In the genomic region with DNA sequence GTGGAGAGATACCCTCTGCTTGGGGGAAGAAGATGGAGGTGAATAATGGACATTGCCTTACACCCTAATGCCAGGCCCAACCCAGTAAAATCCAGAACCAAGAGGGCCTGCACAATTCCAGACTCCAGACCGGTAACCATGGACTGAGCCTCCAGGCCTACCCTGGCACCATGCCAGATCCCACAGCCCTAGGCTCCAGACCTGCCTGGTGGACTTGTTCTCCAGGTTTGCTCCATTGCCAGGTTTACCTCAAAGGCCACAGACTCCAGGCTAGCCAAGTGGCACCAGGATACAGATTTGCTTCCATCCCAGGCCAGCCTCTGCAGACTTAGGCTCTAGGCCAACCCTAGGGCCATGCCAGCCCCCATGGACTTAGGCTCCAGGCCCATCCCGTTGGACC, we compare ENCODE assay signal across 1 cellular context.
TF ChIP-seq lines count a peak whose summit lies in the region.

No MANE protein-coding gene starts in this region.

TF ChIP-seq in K562, 482 proteins besides CTCF, POLR2A, EP300 and RAD21:
- TF ChIP-seq, protein P1, sequence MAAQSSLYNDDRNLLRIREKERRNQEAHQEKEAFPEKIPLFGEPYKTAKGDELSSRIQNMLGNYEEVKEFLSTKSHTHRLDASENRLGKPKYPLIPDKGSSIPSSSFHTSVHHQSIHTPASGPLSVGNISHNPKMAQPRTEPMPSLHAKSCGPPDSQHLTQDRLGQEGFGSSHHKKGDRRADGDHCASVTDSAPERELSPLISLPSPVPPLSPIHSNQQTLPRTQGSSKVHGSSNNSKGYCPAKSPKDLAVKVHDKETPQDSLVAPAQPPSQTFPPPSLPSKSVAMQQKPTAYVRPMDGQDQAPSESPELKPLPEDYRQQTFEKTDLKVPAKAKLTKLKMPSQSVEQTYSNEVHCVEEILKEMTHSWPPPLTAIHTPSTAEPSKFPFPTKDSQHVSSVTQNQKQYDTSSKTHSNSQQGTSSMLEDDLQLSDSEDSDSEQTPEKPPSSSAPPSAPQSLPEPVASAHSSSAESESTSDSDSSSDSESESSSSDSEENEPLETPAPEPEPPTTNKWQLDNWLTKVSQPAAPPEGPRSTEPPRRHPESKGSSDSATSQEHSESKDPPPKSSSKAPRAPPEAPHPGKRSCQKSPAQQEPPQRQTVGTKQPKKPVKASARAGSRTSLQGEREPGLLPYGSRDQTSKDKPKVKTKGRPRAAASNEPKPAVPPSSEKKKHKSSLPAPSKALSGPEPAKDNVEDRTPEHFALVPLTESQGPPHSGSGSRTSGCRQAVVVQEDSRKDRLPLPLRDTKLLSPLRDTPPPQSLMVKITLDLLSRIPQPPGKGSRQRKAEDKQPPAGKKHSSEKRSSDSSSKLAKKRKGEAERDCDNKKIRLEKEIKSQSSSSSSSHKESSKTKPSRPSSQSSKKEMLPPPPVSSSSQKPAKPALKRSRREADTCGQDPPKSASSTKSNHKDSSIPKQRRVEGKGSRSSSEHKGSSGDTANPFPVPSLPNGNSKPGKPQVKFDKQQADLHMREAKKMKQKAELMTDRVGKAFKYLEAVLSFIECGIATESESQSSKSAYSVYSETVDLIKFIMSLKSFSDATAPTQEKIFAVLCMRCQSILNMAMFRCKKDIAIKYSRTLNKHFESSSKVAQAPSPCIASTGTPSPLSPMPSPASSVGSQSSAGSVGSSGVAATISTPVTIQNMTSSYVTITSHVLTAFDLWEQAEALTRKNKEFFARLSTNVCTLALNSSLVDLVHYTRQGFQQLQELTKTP (IDR thresholded peaks at IDR 0.05; ENCODE audit: low read depth in 1 of 2, partially characterized antibody in 2 of 2): no peak
- TF ChIP-seq, protein P2, sequence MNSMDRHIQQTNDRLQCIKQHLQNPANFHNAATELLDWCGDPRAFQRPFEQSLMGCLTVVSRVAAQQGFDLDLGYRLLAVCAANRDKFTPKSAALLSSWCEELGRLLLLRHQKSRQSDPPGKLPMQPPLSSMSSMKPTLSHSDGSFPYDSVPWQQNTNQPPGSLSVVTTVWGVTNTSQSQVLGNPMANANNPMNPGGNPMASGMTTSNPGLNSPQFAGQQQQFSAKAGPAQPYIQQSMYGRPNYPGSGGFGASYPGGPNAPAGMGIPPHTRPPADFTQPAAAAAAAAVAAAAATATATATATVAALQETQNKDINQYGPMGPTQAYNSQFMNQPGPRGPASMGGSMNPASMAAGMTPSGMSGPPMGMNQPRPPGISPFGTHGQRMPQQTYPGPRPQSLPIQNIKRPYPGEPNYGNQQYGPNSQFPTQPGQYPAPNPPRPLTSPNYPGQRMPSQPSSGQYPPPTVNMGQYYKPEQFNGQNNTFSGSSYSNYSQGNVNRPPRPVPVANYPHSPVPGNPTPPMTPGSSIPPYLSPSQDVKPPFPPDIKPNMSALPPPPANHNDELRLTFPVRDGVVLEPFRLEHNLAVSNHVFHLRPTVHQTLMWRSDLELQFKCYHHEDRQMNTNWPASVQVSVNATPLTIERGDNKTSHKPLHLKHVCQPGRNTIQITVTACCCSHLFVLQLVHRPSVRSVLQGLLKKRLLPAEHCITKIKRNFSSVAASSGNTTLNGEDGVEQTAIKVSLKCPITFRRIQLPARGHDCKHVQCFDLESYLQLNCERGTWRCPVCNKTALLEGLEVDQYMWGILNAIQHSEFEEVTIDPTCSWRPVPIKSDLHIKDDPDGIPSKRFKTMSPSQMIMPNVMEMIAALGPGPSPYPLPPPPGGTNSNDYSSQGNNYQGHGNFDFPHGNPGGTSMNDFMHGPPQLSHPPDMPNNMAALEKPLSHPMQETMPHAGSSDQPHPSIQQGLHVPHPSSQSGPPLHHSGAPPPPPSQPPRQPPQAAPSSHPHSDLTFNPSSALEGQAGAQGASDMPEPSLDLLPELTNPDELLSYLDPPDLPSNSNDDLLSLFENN (IDR thresholded peaks at IDR 0.05; ENCODE audit: low read depth in 2 of 2, low read length in 2 of 2): no peak
- TF ChIP-seq NFIC (IDR thresholded peaks at IDR 0.05) (peak; percentile 97), NFIX (CRISPR knock-in tag; IDR thresholded peaks at IDR 0.05; ENCODE audit: low read depth) (peak; percentile 77), ZNF282 (CRISPR knock-in tag; IDR thresholded peaks at IDR 0.05) (no peak)
